Comparison of ENCODE assay signal across 12 cellular contexts in the genomic region with DNA sequence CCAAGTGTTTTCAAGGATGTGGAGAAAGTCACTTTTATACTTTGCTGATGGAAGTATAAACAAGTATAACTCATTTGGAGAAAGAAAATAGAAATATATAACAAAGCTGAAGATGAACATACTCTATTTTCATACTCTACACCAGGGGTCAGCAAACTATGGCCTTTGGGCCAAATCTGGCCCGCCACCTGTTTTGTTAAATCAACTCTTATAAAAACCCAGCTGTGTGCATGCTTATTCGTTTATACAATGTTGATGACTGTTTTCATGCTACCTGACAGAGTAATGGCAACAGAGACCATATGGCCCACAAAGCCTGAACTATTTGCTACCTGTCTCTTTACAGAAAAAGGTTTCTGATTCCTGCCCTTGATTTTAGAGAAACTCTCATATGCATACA.
DNase-seq lines count a peak whose midpoint lies in the region; ATAC-seq and TF ChIP-seq lines count a peak whose summit lies in the region.
"Had no signal": no experiment of that assay in that cellular context is flagged by ENCODE, and none has a peak within 500 bp of the region (broad histone marks: within the 10 kb centered on the region; RNA-seq: fewer than 3 reads in every experiment).

No MANE protein-coding gene starts in this region.

- no peak overlapping the region for H3K4me3 Mint-ChIP-seq in activated T-cell treated with anti-CD3 and anti-CD28 coated beads, Interleukin-2, amount 50 U/mL, for 72 hours
- H3K4me3 Mint-ChIP-seq in activated T-helper 2 cell treated with anti-CD3 and anti-CD28 coated beads, Interferon-gamma antibody, Interleukin-2, Interleukin-4, amounts not matched to agents 10 μg/mL and 5 μg/mL and 100 μg/mL, durations not matched to agents 14 hours and 24 hours and 36 hours (ENCODE audit: low read depth): no peak overlapping the region
- H3K4me3 Mint-ChIP-seq: activated CD4-positive, alpha-beta T cell treated with anti-CD3 and anti-CD28 coated beads for 36 hours; activated naive CD8-positive, alpha-beta T cell treated with anti-CD3 and anti-CD28 coated beads, Interleukin-2, amount 10 ng/mL, durations not matched to agents 7 days and 5 days had no signal

- H3K9me3 ChIP-seq in gastrocnemius medialis: no peaks in the 10 kb centered on the region

- no peak overlapping the region for H3K27ac Mint-ChIP-seq in activated T-cell treated with anti-CD3 and anti-CD28 coated beads, Interleukin-2, amount 50 U/mL, for 72 hours
- no peak overlapping the region for H3K27ac Mint-ChIP-seq in activated T-helper 2 cell treated with anti-CD3 and anti-CD28 coated beads, Interferon-gamma antibody, Interleukin-2, Interleukin-4, amounts not matched to agents 10 μg/mL and 5 μg/mL and 100 μg/mL, durations not matched to agents 14 hours and 24 hours and 36 hours
- H3K27ac Mint-ChIP-seq: activated CD4-positive, alpha-beta T cell treated with anti-CD3 and anti-CD28 coated beads for 36 hours; activated naive CD8-positive, alpha-beta T cell treated with anti-CD3 and anti-CD28 coated beads, Interleukin-2, amount 10 ng/mL, durations not matched to agents 7 days and 5 days had no signal

- H3K4me3 ChIP-seq in epithelial cell of esophagus (ENCODE audit: low read length): no peak overlapping the region
- no peak overlapping the region for H3K4me3 ChIP-seq in gastrocnemius medialis
- H3K4me3 ChIP-seq: lung had no signal

- H3K27me3 Mint-ChIP-seq in activated T-cell treated with anti-CD3 and anti-CD28 coated beads, Interleukin-2, amount 50 U/mL, for 72 hours (ENCODE audit: low read depth): no peaks in the 10 kb centered on the region
- no peaks in the 10 kb centered on the region for H3K27me3 Mint-ChIP-seq in activated T-helper 2 cell treated with anti-CD3 and anti-CD28 coated beads, Interferon-gamma antibody, Interleukin-2, Interleukin-4, amounts not matched to agents 10 μg/mL and 5 μg/mL and 100 μg/mL, durations not matched to agents 14 hours and 24 hours and 36 hours (ENCODE audit: low read depth)
- H3K27me3 Mint-ChIP-seq: activated CD4-positive, alpha-beta T cell treated with anti-CD3 and anti-CD28 coated beads for 36 hours had no signal

- in situ Hi-C loops in gastrocnemius medialis (cut with MboI; ENCODE audit: low sequenced_read_pairs in 4 of 4): no loop called here

- peak; percentile 12 for TF ChIP-seq CTCF in epithelial cell of esophagus (IDR thresholded peaks at IDR 0.05; ENCODE audit: insufficient read depth, low read depth, low read length, missing control alignments)
- TF ChIP-seq CTCF in gastrocnemius medialis (IDR thresholded peaks at IDR 0.05 in 4 of 5, conservative IDR thresholded peaks at IDR 0.05 in 1 of 5): peak in 4 of 5 experiments; percentile 28 to 44 (median 34)

- H3K36me3 ChIP-seq in gastrocnemius medialis: no peaks in the 10 kb centered on the region

- DNase-seq in NCI-H345 (lab: John Stamatoyannopoulos, UW): peak; percentile 21
- no peak for DNase-seq in NCI-H345 treated with DMSO at 0.1 percent for 48 hours (lab: John Stamatoyannopoulos, UW; ENCODE audit: unreplicated experiment)
- peak; percentile 80 for DNase-seq in NCI-H69 (lab: John Stamatoyannopoulos, UW)
- no peak for DNase-seq in epithelial cell of esophagus (ENCODE audit: low read depth)
- peak in 1 of 2 donors; percentile 23 for DNase-seq in gastrocnemius medialis
- no peak for DNase-seq in activated T-cell treated with anti-CD3 and anti-CD28 coated beads, Interleukin-2, amount 50 U/mL, for 72 hours
- DNase-seq in activated T-helper 2 cell treated with anti-CD3 and anti-CD28 coated beads, Interferon-gamma antibody, Interleukin-2, Interleukin-4, amounts not matched to agents 10 μg/mL and 5 μg/mL and 100 μg/mL, durations not matched to agents 14 hours and 24 hours and 36 hours (ENCODE audit: low spot score): no peak
- no peak for DNase-seq in NCI-H1694 (lab: John Stamatoyannopoulos, UW)
- DNase-seq: activated CD4-positive, alpha-beta T cell treated with anti-CD3 and anti-CD28 coated beads for 36 hours; activated naive CD8-positive, alpha-beta T cell treated with anti-CD3 and anti-CD28 coated beads, Interleukin-2, amount 10 ng/mL, durations not matched to agents 7 days and 5 days; AML-193 had no signal

- H3K9me3 Mint-ChIP-seq in activated T-cell treated with anti-CD3 and anti-CD28 coated beads, Interleukin-2, amount 50 U/mL, for 72 hours: no peaks in the 10 kb centered on the region
- no peaks in the 10 kb centered on the region for H3K9me3 Mint-ChIP-seq in activated T-helper 2 cell treated with anti-CD3 and anti-CD28 coated beads, Interferon-gamma antibody, Interleukin-2, Interleukin-4, amounts not matched to agents 10 μg/mL and 5 μg/mL and 100 μg/mL, durations not matched to agents 14 hours and 24 hours and 36 hours
- H3K9me3 Mint-ChIP-seq: activated naive CD8-positive, alpha-beta T cell treated with anti-CD3 and anti-CD28 coated beads, Interleukin-2, amount 10 ng/mL, durations not matched to agents 7 days and 5 days had no signal

- no peaks in the 10 kb centered on the region for H3K36me3 Mint-ChIP-seq in activated T-cell treated with anti-CD3 and anti-CD28 coated beads, Interleukin-2, amount 50 U/mL, for 72 hours (ENCODE audit: insufficient read depth in 2 of 2)
- H3K36me3 Mint-ChIP-seq in activated T-helper 2 cell treated with anti-CD3 and anti-CD28 coated beads, Interferon-gamma antibody, Interleukin-2, Interleukin-4, amounts not matched to agents 10 μg/mL and 5 μg/mL and 100 μg/mL, durations not matched to agents 14 hours and 24 hours and 36 hours (ENCODE audit: low read depth): no peaks in the 10 kb centered on the region
- H3K36me3 Mint-ChIP-seq: activated naive CD8-positive, alpha-beta T cell treated with anti-CD3 and anti-CD28 coated beads, Interleukin-2, amount 10 ng/mL, durations not matched to agents 7 days and 5 days had no signal

- H3K27ac ChIP-seq in gastrocnemius medialis: no peak overlapping the region

- no peak for ATAC-seq in gastrocnemius medialis
- no peak for ATAC-seq in activated T-cell treated with anti-CD3 and anti-CD28 coated beads, Interleukin-2, amount 50 U/mL, for 72 hours (replicated peaks in 1 of 2)
- ATAC-seq: activated CD4-positive, alpha-beta T cell treated with anti-CD3 and anti-CD28 coated beads for 36 hours had no signal

- intact Hi-C loops in gastrocnemius medialis (cut with DNase I; ENCODE audit: low total_unique reads): loop anchor here (1.0 to 5.0 kb wide), 2 partner anchors 169 to 613 kb away; no protein-coding TSS in a partner anchor
- intact Hi-C loops in activated T-helper 2 cell treated with anti-CD3 and anti-CD28 coated beads, Interferon-gamma antibody, Interleukin-2, Interleukin-4, amounts not matched to agents 10 μg/mL and 5 μg/mL and 100 μg/mL, durations not matched to agents 14 hours and 24 hours and 36 hours (cut with micrococcal nuclease): no loop called here

- no peaks in the 10 kb centered on the region for H3K27me3 ChIP-seq in gastrocnemius medialis

- no peak for TF ChIP-seq POLR2A in gastrocnemius medialis (IDR thresholded peaks at IDR 0.05)

- H3K4me1 Mint-ChIP-seq in activated T-cell treated with anti-CD3 and anti-CD28 coated beads, Interleukin-2, amount 50 U/mL, for 72 hours (ENCODE audit: low read depth): no peaks in the 10 kb centered on the region
- no peaks in the 10 kb centered on the region for H3K4me1 Mint-ChIP-seq in activated T-helper 2 cell treated with anti-CD3 and anti-CD28 coated beads, Interferon-gamma antibody, Interleukin-2, Interleukin-4, amounts not matched to agents 10 μg/mL and 5 μg/mL and 100 μg/mL, durations not matched to agents 14 hours and 24 hours and 36 hours (ENCODE audit: low read depth)
- H3K4me1 Mint-ChIP-seq: activated CD4-positive, alpha-beta T cell treated with anti-CD3 and anti-CD28 coated beads for 36 hours had no signal

- peaks cover 4 to 6% of the 10 kb centered on the region in 2 donors for H3K4me1 ChIP-seq in gastrocnemius medialis

Comparison
In these comparisons a context has a peak if more than half of its experiments do, and no peak if none do; other contexts are left out.
1. DNase-seq: peak in NCI-H345 (single experiment) and NCI-H69 (single experiment); none in NCI-H345 treated with DMSO at 0.1 percent for 48 hours (single experiment), epithelial cell of esophagus (single experiment), activated T-cell treated with anti-CD3 and anti-CD28 coated beads, Interleukin-2, amount 50 U/mL, for 72 hours (0 of 2), activated T-helper 2 cell treated with anti-CD3 and anti-CD28 coated beads, Interferon-gamma antibody, Interleukin-2, Interleukin-4, amounts not matched to agents 10 μg/mL and 5 μg/mL and 100 μg/mL, durations not matched to agents 14 hours and 24 hours and 36 hours (single experiment) and NCI-H1694 (single experiment).